In the genomic region with DNA sequence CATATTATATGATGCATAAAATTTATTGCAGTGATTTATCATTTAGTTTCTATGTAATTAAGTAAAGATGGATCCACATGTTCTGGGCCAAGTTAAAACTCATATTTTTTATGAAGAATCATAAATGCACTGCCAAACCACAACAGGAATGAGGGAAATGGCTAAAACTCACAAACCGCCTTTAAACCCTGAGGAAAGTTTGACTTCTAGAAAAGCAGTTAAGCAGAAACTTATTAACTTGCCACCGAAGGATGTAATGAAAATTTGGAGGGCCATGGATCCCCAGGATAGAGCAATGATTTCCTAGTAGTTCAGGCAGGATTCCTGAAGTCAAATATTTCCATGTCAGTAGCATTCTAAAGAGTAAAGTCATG, we compare ENCODE assay signal across 17 cellular contexts.
DNase-seq lines count a peak whose midpoint lies in the region; ATAC-seq and TF ChIP-seq lines count a peak whose summit lies in the region.
"Had no signal": no experiment of that assay in that cellular context is flagged by ENCODE, and none has a peak within 500 bp of the region (broad histone marks: within the 10 kb centered on the region; RNA-seq: fewer than 3 reads in every experiment).

No MANE protein-coding gene starts in this region.

- peak overlapping the region; percentile 70 for H3K4me2 ChIP-seq in mammary epithelial cell (ENCODE audit: insufficient read depth, low read depth, low read length)

- CTCF ChIA-PET in mammary epithelial cell (lab: Charles Lee; ENCODE audit: low non-redundant PET) = no interaction called here

- peaks cover 11% of the 10 kb centered on the region for H3K4me1 Mint-ChIP-seq in endothelial cell (ENCODE audit: unreplicated experiment)
- H3K4me1 Mint-ChIP-seq: neural crest cell had no signal

- TF ChIP-seq CTCF in AG09309 (IDR thresholded peaks at IDR 0.05; ENCODE audit: control insufficient read depth, insufficient read depth, low read depth, low read length, missing control alignments) = no peak
- TF ChIP-seq CTCF in mammary epithelial cell (conservative IDR thresholded peaks at IDR 0.05 in 1 of 2, IDR thresholded peaks at IDR 0.05 in 1 of 2; ENCODE audit: extremely low read depth in 1 of 2, insufficient read depth in 1 of 2, low read depth in 1 of 2, low read length in 2 of 2) = no peak
- no peak for TF ChIP-seq CTCF in endothelial cell (IDR thresholded peaks at IDR 0.05; ENCODE audit: unreplicated experiment)

- H3K4me3 ChIP-seq in AG09309 (ENCODE audit: control insufficient read depth, low read depth, low read length) (no peak overlapping the region), mammary epithelial cell (replicated peaks in 1 of 3; ENCODE audit: insufficient read depth in 1 of 3, low read depth in 2 of 3, low read length in 3 of 3) (no peak overlapping the region)
- H3K4me3 ChIP-seq: SK-N-MC had no signal

- dilution Hi-C loops in mammary epithelial cell (cut with HindIII; ENCODE audit: low sequenced_read_pairs) = no loop called here

- peak overlapping the region; percentile 87 for H3K27ac ChIP-seq in mammary epithelial cell (ENCODE audit: insufficient read depth, low read depth, low read length)
- H3K27ac ChIP-seq: SK-N-MC had no signal

- H4K20me1 ChIP-seq in mammary epithelial cell (ENCODE audit: insufficient read depth, low read length) = no peaks in the 10 kb centered on the region

- no peaks in the 10 kb centered on the region for H3K9me3 Mint-ChIP-seq in endothelial cell (ENCODE audit: unreplicated experiment)
- H3K9me3 Mint-ChIP-seq: activated naive CD4-positive, alpha-beta T cell treated with anti-CD3 and anti-CD28 coated beads, Interleukin-2, amount 50 U/mL, for 72 hours; effector memory CD8-positive, alpha-beta T cell had no signal

- peaks cover 41% of the 10 kb centered on the region for H3K4me1 ChIP-seq in mammary epithelial cell (ENCODE audit: insufficient read depth, low read length)

- no peak overlapping the region for H3K4me3 Mint-ChIP-seq in endothelial cell (ENCODE audit: unreplicated experiment)
- H3K4me3 Mint-ChIP-seq: activated CD4-positive, alpha-beta T cell treated with anti-CD3 and anti-CD28 coated beads for 36 hours; effector memory CD8-positive, alpha-beta T cell; neural crest cell had no signal

- H3K27ac Mint-ChIP-seq in endothelial cell (ENCODE audit: unreplicated experiment) = no peak overlapping the region
- H3K27ac Mint-ChIP-seq: activated CD4-positive, alpha-beta T cell treated with anti-CD3 and anti-CD28 coated beads for 36 hours; activated naive CD4-positive, alpha-beta T cell treated with anti-CD3 and anti-CD28 coated beads, Interleukin-2, amount 50 U/mL, for 72 hours; effector memory CD8-positive, alpha-beta T cell had no signal

- no peaks in the 10 kb centered on the region for H3K27me3 Mint-ChIP-seq in endothelial cell (ENCODE audit: unreplicated experiment)
- H3K27me3 Mint-ChIP-seq: activated CD4-positive, alpha-beta T cell treated with anti-CD3 and anti-CD28 coated beads for 36 hours had no signal

- H3K9me3 ChIP-seq in mammary epithelial cell (replicated peaks; ENCODE audit: insufficient read depth, low read length) = no peaks in the 10 kb centered on the region

- BruUV-seq in mammary epithelial cell (replicated peaks; lab: Mats Ljungman, UMichigan) = no TSS peak

- no peak for ATAC-seq in GM21786 (IDR thresholded peaks at IDR 0.05; ENCODE audit: unreplicated experiment)
- no peak for ATAC-seq in HG03342 (IDR thresholded peaks at IDR 0.05; ENCODE audit: unreplicated experiment)
- ATAC-seq: activated CD4-positive, alpha-beta T cell treated with anti-CD3 and anti-CD28 coated beads for 36 hours; activated naive CD4-positive, alpha-beta T cell treated with anti-CD3 and anti-CD28 coated beads, Interleukin-2, amount 50 U/mL, for 72 hours; effector memory CD8-positive, alpha-beta T cell had no signal

- no peaks in the 10 kb centered on the region for H3K79me2 ChIP-seq in mammary epithelial cell (ENCODE audit: insufficient read depth, low read length)

- intact Hi-C loops in mammary epithelial cell (cut with micrococcal nuclease) = no loop called here

- in situ Hi-C loops in mammary epithelial cell (cut with MboI; ENCODE audit: low sequenced_read_pairs in 2 of 2) = loop anchor here in 1 of 2 donors (10.0 kb wide), 1 partner anchor 329 kb away; no protein-coding TSS in a partner anchor

- no peaks in the 10 kb centered on the region for H3K27me3 ChIP-seq in mammary epithelial cell (ENCODE audit: insufficient read depth, low read length)

- 6% methylated on average over 2 of the region's 2 CpGs for WGBS in mammary epithelial cell (ENCODE audit: low coverage, missing lambda C conversion rate)

- peak overlapping the region; percentile 66 for H2AFZ ChIP-seq in mammary epithelial cell (ENCODE audit: low read depth, low read length)

- H3K36me3 Mint-ChIP-seq in endothelial cell (ENCODE audit: low read depth, unreplicated experiment) = no peaks in the 10 kb centered on the region
- H3K36me3 Mint-ChIP-seq: activated naive CD4-positive, alpha-beta T cell treated with anti-CD3 and anti-CD28 coated beads, Interleukin-2, amount 50 U/mL, for 72 hours had no signal

- H3K9ac ChIP-seq in mammary epithelial cell (ENCODE audit: insufficient read depth, low read length) = peak overlapping the region; percentile 39

- no peaks in the 10 kb centered on the region for H3K36me3 ChIP-seq in mammary epithelial cell (ENCODE audit: insufficient read depth, low read length)

- DNase-seq in AG09309 (ENCODE audit: low read depth) (peak; percentile 84), LHCN-M2 (ENCODE audit: low read depth) (peak; percentile 34), mammary epithelial cell (peak; percentile 43), kidney tubule cell (ENCODE audit: low spot score) (peak; percentile 17), DMS53 (lab: John Stamatoyannopoulos, UW) (no peak), endothelial cell (ENCODE audit: low spot score) (no peak)
- DNase-seq: activated CD4-positive, alpha-beta T cell treated with anti-CD3 and anti-CD28 coated beads for 36 hours; central memory CD4-positive, alpha-beta T cell; effector memory CD8-positive, alpha-beta T cell; NCI-H2029 treated with DMSO at 0.1 percent for 48 hours; NCI-H510A treated with DMSO at 0.1 percent for 48 hours; retina had no signal

Comparison
In these comparisons a context has a peak if more than half of its experiments do, and no peak if none do; other contexts are left out.
1. DNase-seq: peak in AG09309 (single experiment), LHCN-M2 (single experiment), mammary epithelial cell (single experiment) and kidney tubule cell (single experiment); none in DMS53 (single experiment) and endothelial cell (single experiment).